In the genomic region with DNA sequence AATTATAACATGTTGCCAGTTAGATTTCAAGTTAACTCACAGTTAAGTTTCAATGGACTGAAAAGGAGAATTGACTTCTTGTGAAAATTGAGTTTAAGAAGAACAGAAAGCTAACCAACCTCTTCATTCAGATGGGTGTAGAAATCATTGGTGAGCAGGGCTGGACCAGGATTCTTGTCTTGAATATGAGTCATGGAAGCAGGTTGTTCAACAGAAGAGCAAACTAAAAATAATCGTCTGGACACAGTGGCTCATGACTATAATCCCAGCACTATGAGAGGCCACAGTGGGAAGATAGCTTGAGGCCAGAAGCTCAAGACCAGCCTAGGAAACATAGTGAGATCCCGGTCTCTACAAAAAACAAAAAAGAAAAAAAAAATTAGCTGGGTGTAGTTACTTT, we compare ENCODE assay signal across 1 cellular context.
TF ChIP-seq lines count a peak whose summit lies in the region.

No MANE protein-coding gene starts in this region.

TF ChIP-seq in HCT116, 20 proteins besides CTCF, POLR2A, EP300 and RAD21:
- TF ChIP-seq TCF7L2 (IDR thresholded peaks at IDR 0.05; ENCODE audit: borderline replicate concordance, extremely low read depth, insufficient read depth, insufficient read length) (no peak), EZH2 (IDR thresholded peaks at IDR 0.05) (no peak), ATF3 (IDR thresholded peaks at IDR 0.05) (no peak), JUND (IDR thresholded peaks at IDR 0.05) (no peak), FOSL1 (IDR thresholded peaks at IDR 0.05; ENCODE audit: low read depth) (no peak), SP1 (IDR thresholded peaks at IDR 0.05; ENCODE audit: low read depth) (no peak), EGR1 (IDR thresholded peaks at IDR 0.05; ENCODE audit: low read depth) (no peak), SRF (IDR thresholded peaks at IDR 0.05; ENCODE audit: low read depth) (no peak), CBX3 (IDR thresholded peaks at IDR 0.05; ENCODE audit: low read depth) (no peak), ELF1 (IDR thresholded peaks at IDR 0.05; ENCODE audit: borderline replicate concordance, low read depth) (no peak), SIN3A (IDR thresholded peaks at IDR 0.05; ENCODE audit: low read depth) (no peak)
